Comparison of ENCODE assay signal across 8 cellular contexts in genomic region chr5:149141957-149142851, GRCh38. TPM values are rescaled to one million over a fixed set of nuclear protein-coding genes. Genes with fewer than 3 reads are reported as not detected.
DNase-seq lines count a peak whose midpoint lies in the region; ATAC-seq and TF ChIP-seq lines count a peak whose summit lies in the region.

No MANE protein-coding gene starts in this region.

- H3K9me3 Mint-ChIP-seq in brain, result peaks cover 0 to 5% (median 4%) of the 10 kb centered on the region in 5 experiments
- H3K9me3 Mint-ChIP-seq in stimulated activated naive B cell treated with anti-CD40 and anti-IgM and Interleukin-4, amounts not matched to agents 10 μg/mL and 1 μg/mL and 100 μg/mL, for 72 hours, result peaks cover 0 to 4% of the 10 kb centered on the region in 2 donors

- H3K27ac Mint-ChIP-seq in brain, result peak overlapping the region in 3 of 5 experiments; percentile 71 to 95 (median 83)
- H3K27ac Mint-ChIP-seq in stimulated activated naive B cell treated with anti-CD40 and anti-IgM and Interleukin-4, amounts not matched to agents 10 μg/mL and 1 μg/mL and 100 μg/mL, for 72 hours, result no peak overlapping the region

- H3K36me3 Mint-ChIP-seq in brain, result peaks cover 4% of the 10 kb centered on the region
- H3K36me3 Mint-ChIP-seq in stimulated activated naive B cell treated with anti-CD40 and anti-IgM and Interleukin-4, amounts not matched to agents 10 μg/mL and 1 μg/mL and 100 μg/mL, for 72 hours, result no peaks in the 10 kb centered on the region

- no peak for ATAC-seq in stimulated activated naive B cell treated with anti-CD40 and anti-IgM and Interleukin-4, amounts not matched to agents 10 μg/mL and 1 μg/mL and 100 μg/mL, for 72 hours (replicated peaks)
- no peak for ATAC-seq in GM21528 (IDR thresholded peaks at IDR 0.05; ENCODE audit: low FRiP score, unreplicated experiment)

- peak overlapping the region; percentile 81 to 94 (median 91) for H3K4me3 Mint-ChIP-seq in brain
- H3K4me3 Mint-ChIP-seq in stimulated activated naive B cell treated with anti-CD40 and anti-IgM and Interleukin-4, amounts not matched to agents 10 μg/mL and 1 μg/mL and 100 μg/mL, for 72 hours, result peak overlapping the region; percentile 61 to 78

- peaks cover 28% of the 10 kb centered on the region for H3K4me1 Mint-ChIP-seq in brain
- H3K4me1 Mint-ChIP-seq in stimulated activated naive B cell treated with anti-CD40 and anti-IgM and Interleukin-4, amounts not matched to agents 10 μg/mL and 1 μg/mL and 100 μg/mL, for 72 hours, result peaks cover 5 to 15% of the 10 kb centered on the region in 2 donors

- DNase-seq in AG20443 (ENCODE audit: low spot score) (peak; percentile 51), kidney epithelial cell (ENCODE audit: low read depth) (no peak), OCI-M1 (lab: John Stamatoyannopoulos, UW) (no peak), NCI-H1048 (lab: John Stamatoyannopoulos, UW) (no peak)
- DNase-seq in stimulated activated naive B cell treated with anti-CD40 and anti-IgM and Interleukin-4, amounts not matched to agents 10 μg/mL and 1 μg/mL and 100 μg/mL, for 72 hours, result no peak

- no peak overlapping the region for H3K9ac ChIP-seq in HUES48 (ENCODE audit: low read depth, low read length)

- no peaks in the 10 kb centered on the region for H3K4me1 ChIP-seq in HUES48 (ENCODE audit: control insufficient read depth, insufficient read depth, low read length)

- H3K27ac ChIP-seq in HUES48 (ENCODE audit: low read depth, low read length), result no peak overlapping the region

- H3K27me3 ChIP-seq in HUES48 (ENCODE audit: control insufficient read depth, insufficient read depth, low read length), result peaks cover 25% of the 10 kb centered on the region
- no peaks in the 10 kb centered on the region for H3K27me3 ChIP-seq in kidney epithelial cell (ENCODE audit: control insufficient read depth, insufficient read depth, low read length)

- TF ChIP-seq CTCF in brain (conservative IDR thresholded peaks at IDR 0.05), result no peak
- TF ChIP-seq CTCF in kidney epithelial cell (IDR thresholded peaks at IDR 0.05; ENCODE audit: insufficient read depth, low read length, poor library complexity, severe bottlenecking), result no peak

- H3K36me3 ChIP-seq in HUES48 (ENCODE audit: control insufficient read depth, insufficient read depth, low read length) (no peaks in the 10 kb centered on the region), kidney epithelial cell (ENCODE audit: control insufficient read depth, insufficient read depth, low read length) (no peaks in the 10 kb centered on the region)

- H3K4me3 ChIP-seq in HUES48 (ENCODE audit: low read depth, low read length) (peak overlapping the region; percentile 73), kidney epithelial cell (ENCODE audit: low read depth, low read length) (peak overlapping the region; percentile 60)

- no peaks in the 10 kb centered on the region for H3K9me3 ChIP-seq in HUES48 (ENCODE audit: control insufficient read depth, insufficient read depth, low read length)

- H3K27me3 Mint-ChIP-seq in brain, result peaks cover 26% of the 10 kb centered on the region
- H3K27me3 Mint-ChIP-seq in stimulated activated naive B cell treated with anti-CD40 and anti-IgM and Interleukin-4, amounts not matched to agents 10 μg/mL and 1 μg/mL and 100 μg/mL, for 72 hours, result peaks cover 42 to 50% of the 10 kb centered on the region in 2 donors

RNA-seq across cellular contexts. Expression of gene ABLIM3, which starts 0.9 kb away (rescaled TPM):
- 6.0 TPM for polyA plus RNA-seq in brain (ENCODE audit: insufficient read depth, low read depth, low replicate concordance)
- total RNA-seq in kidney epithelial cell, result 32.1 and 35.2 TPM in 2 replicates
